In genomic region chr16:84277244-84277823, GRCh38 we compare ENCODE assay signal across 8 cellular contexts. TPM values are rescaled to one million over a fixed set of nuclear protein-coding genes. Genes with fewer than 3 reads are reported as not detected.
A peak's percentile ranks its signal among the peaks of the same experiment; 100 is the strongest.
DNase-seq lines count a peak whose midpoint lies in the region; ATAC-seq, FAIRE-seq and TF ChIP-seq lines count a peak whose summit lies in the region.

No MANE protein-coding gene starts in this region.

- peak; percentile 89 for FAIRE-seq in HepG2 (lab: Jason Lieb, UNC)

- ATAC-seq in HepG2 = peak; percentile 85
- no peak for ATAC-seq in HG03108 (IDR thresholded peaks at IDR 0.05; ENCODE audit: unreplicated experiment)

- no peak overlapping the region for H3K4me2 ChIP-seq in HepG2 (ENCODE audit: low read depth, low read length)

- H3K9me3 ChIP-seq in HepG2 (ENCODE audit: low read length) = no peaks in the 10 kb centered on the region

- H4K20me1 ChIP-seq in HepG2 (ENCODE audit: insufficient read depth, low read length) = no peaks in the 10 kb centered on the region; the same call in 1 of the 2 replicates

- H3K27ac ChIP-seq in HepG2 (ENCODE audit: extremely low read length, insufficient read depth, low read length) = no peak overlapping the region

- no peak overlapping the region for H3K4me3 ChIP-seq in HepG2 (replicated peaks in 1 of 3; ENCODE audit: insufficient read depth in 1 of 3, low read depth in 2 of 3, low read length in 3 of 3)

- H3K27me3 ChIP-seq in HepG2 (ENCODE audit: control insufficient read depth in 1 of 2, insufficient read depth in 2 of 2, low read length in 2 of 2) = peaks cover 0 to 46% of the 10 kb centered on the region in 2 experiments; a peak in 3 of 5 replicates

- DNase-seq in NCI-H2029 treated with DMSO at 0.1 percent for 48 hours (lab: John Stamatoyannopoulos, UW) (peak; percentile 18), NCI-H2029 (lab: John Stamatoyannopoulos, UW) (no peak), NCI-H1105 (lab: John Stamatoyannopoulos, UW) (peak; percentile 17), HepG2 (ENCODE audit: low spot score) (peak; percentile 51)
- DNase-seq in activated CD4-positive, alpha-beta T cell treated with anti-CD3 and anti-CD28 coated beads for 1 hour = peak; percentile 57
- DNase-seq in central memory CD4-positive, alpha-beta T cell = peak; percentile 36
- DNase-seq in stimulated activated CD4-positive, alpha-beta T cell treated with anti-CD3 and anti-CD28 coated beads, TNF-alpha, amount 100 ng/mL, for 4 hours (ENCODE audit: low read depth in 3 of 3) = peak; percentile 39 to 51 (median 49)

- peak; percentile 87 for TF ChIP-seq RAD21 in HepG2 (CRISPR knock-in tag; IDR thresholded peaks at IDR 0.05)

- 12% methylated on average over 10 of the region's 10 CpGs for WGBS in HepG2 (ENCODE audit: low lambda C conversion rate)

- no peak for TF ChIP-seq POLR2A in HepG2 (IDR thresholded peaks at IDR 0.05; ENCODE audit: insufficient read depth in 1 of 2, low read depth in 2 of 2, low read length in 2 of 2)

- no peaks in the 10 kb centered on the region for H3K79me2 ChIP-seq in HepG2 (ENCODE audit: insufficient read depth, low read length)

- in situ Hi-C loops in HepG2 (cut with HindIII; ENCODE audit: extremely low pct_ligation_motif_present, low pct_unique_long_range_greater_than_20kb) = loop anchor here (5.0 kb wide), 1 partner anchor 205 kb away; no protein-coding TSS in a partner anchor

- H3K9ac ChIP-seq in HepG2 (ENCODE audit: insufficient read depth, low read depth, low read length) = no peak overlapping the region

- intact Hi-C loops in HepG2 (cut with micrococcal nuclease; ENCODE audit: unreplicated experiment) = loop anchor here (1.0 kb wide), 1 partner anchor 31 kb away; no protein-coding TSS in a partner anchor

- CTCF ChIA-PET in HepG2 (lab: Yijun Ruan, JAX; ENCODE audit: low intra/inter-chr PET ratio, low total read pairs) = interaction anchor here (0.6 to 3.6 kb wide), 4 partner anchors 31 to 345 kb away, joined by 4 to 62 read pairs (median 8); no protein-coding TSS in a partner anchor

- no TSS peak for BruUV-seq in HepG2 (replicated peaks; lab: Mats Ljungman, UMichigan)

- POLR2A ChIA-PET in HepG2 (lab: Yijun Ruan, JAX) = no interaction called here

- TF ChIP-seq CTCF in HepG2 (CRISPR knock-in tag; IDR thresholded peaks at IDR 0.05) = peak; percentile 89

- no peak overlapping the region for H2AFZ ChIP-seq in HepG2 (ENCODE audit: low read length)

- H3K4me1 ChIP-seq in HepG2 (ENCODE audit: insufficient read depth, low read length) = no peaks in the 10 kb centered on the region

- no peaks in the 10 kb centered on the region for H3K36me3 ChIP-seq in HepG2 (replicated peaks in 1 of 2; ENCODE audit: control insufficient read depth in 1 of 2, insufficient read depth in 2 of 2, low read length in 2 of 2)

- TF ChIP-seq EP300 in HepG2 (IDR thresholded peaks at IDR 0.05; ENCODE audit: low read depth in 2 of 2, low read length in 2 of 2) (no peak), HepG2 (CRISPR knock-in tag; IDR thresholded peaks at IDR 0.05; ENCODE audit: borderline replicate concordance) (no peak)

TF ChIP-seq in HepG2, 621 proteins besides CTCF, POLR2A, EP300 and RAD21 (continues in another document):
- TF ChIP-seq KDM2A (CRISPR knock-in tag; IDR thresholded peaks at IDR 0.05; ENCODE audit: borderline replicate concordance, low read depth) (peak; percentile 57; the same call in 1 of the 2 replicates), XRCC5 (optimal IDR thresholded peaks at IDR 0.05; ENCODE audit: low read length) (peak; percentile 42), HDAC1 (CRISPR knock-in tag; IDR thresholded peaks at IDR 0.05) (no peak), ADNP (CRISPR knock-in tag; IDR thresholded peaks at IDR 0.05) (no peak), IRX3 (CRISPR knock-in tag; IDR thresholded peaks at IDR 0.05; ENCODE audit: borderline replicate concordance, low read depth) (no peak), FOXA1 (IDR thresholded peaks at IDR 0.05) (no peak), FOXA1 (CRISPR knock-in tag; IDR thresholded peaks at IDR 0.05) (no peak), ZNF770 (CRISPR knock-in tag; IDR thresholded peaks at IDR 0.05) (peak; percentile 75)

RNA-seq across cellular contexts. Expression of gene WFDC1, which starts 17.3 kb away (rescaled TPM):
- total RNA-seq in HepG2 (2016; rRNA removed; fragmentation: Illumina TruSeq; extraction: Trizol) = not detected in 2 replicates
- total RNA-seq in HepG2 (2016; cell fraction: cytosol; rRNA removed; fragmentation: Illumina TruSeq; extraction: Trizol; ENCODE audit: low read depth) = not detected in 2 replicates
- total RNA-seq in HepG2 (2016; cell fraction: insoluble cytoplasmic fraction; rRNA removed; fragmentation: Illumina TruSeq; extraction: Trizol) = not detected in 2 replicates
- total RNA-seq in HepG2 (2016; cell fraction: membrane; rRNA removed; fragmentation: Illumina TruSeq; extraction: Trizol) = not detected in 2 replicates
- not detected in 2 replicates for total RNA-seq in HepG2 (2016; cell fraction: nucleus; rRNA removed; fragmentation: Illumina TruSeq; extraction: Trizol)
- not detected in 2 replicates for polyA plus RNA-seq in HepG2 (2011; rRNA removed)
- not detected in 2 replicates for polyA plus RNA-seq in HepG2 (2011; cell fraction: cytosol; rRNA removed)
- polyA plus RNA-seq in HepG2 (2011; cell fraction: nucleus; rRNA removed) = not detected in 2 replicates
- not detected in 2 replicates for polyA plus RNA-seq in HepG2 (2012)
- not detected in 2 replicates for polyA plus RNA-seq in HepG2 (2016; cell fraction: cytosol; fragmentation: Illumina TruSeq; extraction: Trizol; ENCODE audit: low read depth)
- not detected in 2 replicates for polyA plus RNA-seq in HepG2 (2016; cell fraction: insoluble cytoplasmic fraction; fragmentation: Illumina TruSeq; extraction: Trizol; ENCODE audit: low read depth)
- polyA plus RNA-seq in HepG2 (2016; cell fraction: membrane; fragmentation: Illumina TruSeq; extraction: Trizol; ENCODE audit: low read depth) = not detected in 2 replicates
- not detected in 2 replicates for polyA plus RNA-seq in HepG2 (2016; cell fraction: nucleus; fragmentation: Illumina TruSeq; extraction: Trizol; ENCODE audit: insufficient read depth, low read depth)
- polyA minus RNA-seq in HepG2 (2011; rRNA and poly(A)+ RNA removed; ENCODE audit: low replicate concordance) = 0.05 TPM in 1 of 2 replicates, not detected in the other
- polyA minus RNA-seq in HepG2 (2011; cell fraction: cytosol; rRNA and poly(A)+ RNA removed) = not detected in 2 replicates
- polyA minus RNA-seq in HepG2 (2011; cell fraction: nucleus; rRNA and poly(A)+ RNA removed) = not detected in 2 replicates

RNA-seq across cellular contexts. Expression of gene KCNG4, which starts 37.5 kb away (rescaled TPM):
- not detected in 2 replicates for total RNA-seq in HepG2 (2016; rRNA removed; fragmentation: Illumina TruSeq; extraction: Trizol)
- not detected in 2 replicates for total RNA-seq in HepG2 (2016; cell fraction: cytosol; rRNA removed; fragmentation: Illumina TruSeq; extraction: Trizol; ENCODE audit: low read depth)
- not detected in 2 replicates for total RNA-seq in HepG2 (2016; cell fraction: insoluble cytoplasmic fraction; rRNA removed; fragmentation: Illumina TruSeq; extraction: Trizol)
- not detected in 2 replicates for total RNA-seq in HepG2 (2016; cell fraction: membrane; rRNA removed; fragmentation: Illumina TruSeq; extraction: Trizol)
- not detected in 2 replicates for total RNA-seq in HepG2 (2016; cell fraction: nucleus; rRNA removed; fragmentation: Illumina TruSeq; extraction: Trizol)
- polyA plus RNA-seq in HepG2 (2011; rRNA removed) = not detected in 2 replicates
- not detected in 2 replicates for polyA plus RNA-seq in HepG2 (2011; cell fraction: cytosol; rRNA removed)
- not detected in 2 replicates for polyA plus RNA-seq in HepG2 (2011; cell fraction: nucleus; rRNA removed)
- polyA plus RNA-seq in HepG2 (2012) = not detected in 2 replicates
- not detected in 2 replicates for polyA plus RNA-seq in HepG2 (2016; cell fraction: cytosol; fragmentation: Illumina TruSeq; extraction: Trizol; ENCODE audit: low read depth)
- polyA plus RNA-seq in HepG2 (2016; cell fraction: insoluble cytoplasmic fraction; fragmentation: Illumina TruSeq; extraction: Trizol; ENCODE audit: low read depth) = not detected in 2 replicates
- polyA plus RNA-seq in HepG2 (2016; cell fraction: membrane; fragmentation: Illumina TruSeq; extraction: Trizol; ENCODE audit: low read depth) = not detected in 2 replicates
- polyA plus RNA-seq in HepG2 (2016; cell fraction: nucleus; fragmentation: Illumina TruSeq; extraction: Trizol; ENCODE audit: insufficient read depth, low read depth) = not detected in 2 replicates
- polyA minus RNA-seq in HepG2 (2011; rRNA and poly(A)+ RNA removed; ENCODE audit: low replicate concordance) = 0.02 TPM in 1 of 2 replicates, not detected in the other
- polyA minus RNA-seq in HepG2 (2011; cell fraction: cytosol; rRNA and poly(A)+ RNA removed) = not detected in 2 replicates
- polyA minus RNA-seq in HepG2 (2011; cell fraction: nucleus; rRNA and poly(A)+ RNA removed) = not detected in 2 replicates
